In genomic region chr9:136009516-136009915, GRCh38 we compare ENCODE assay signal across 24 cellular contexts. TPM values are rescaled to one million over a fixed set of nuclear protein-coding genes. Genes with fewer than 3 reads are reported as not detected.
A peak's percentile ranks its signal among the peaks of the same experiment; 100 is the strongest.
DNase-seq lines count a peak whose midpoint lies in the region; ATAC-seq and TF ChIP-seq lines count a peak whose summit lies in the region.
"Had no signal": no experiment of that assay in that cellular context is flagged by ENCODE, and none has a peak within 500 bp of the region (broad histone marks: within the 10 kb centered on the region; RNA-seq: fewer than 3 reads in every experiment).

No MANE protein-coding gene starts in this region.

- peak overlapping the region in 3 of 4 donors; percentile 64 to 80 (median 66) for H3K27ac ChIP-seq in esophagus muscularis mucosa (replicated peaks in 1 of 4)
- peak overlapping the region; percentile 39 for H3K27ac ChIP-seq in muscle layer of duodenum (ENCODE audit: low read length)
- peak overlapping the region; percentile 20 to 29 for H3K27ac ChIP-seq in uterus
- H3K27ac ChIP-seq: SK-N-MC had no signal

- H3K36me3 ChIP-seq in esophagus muscularis mucosa (peaks cover 24 to 64% (median 58%) of the 10 kb centered on the region in 4 donors), muscle layer of duodenum (ENCODE audit: control insufficient read depth in 1 of 2, insufficient read depth in 2 of 2, low read length in 2 of 2) (peaks cover 2 to 34% of the 10 kb centered on the region in 2 donors), uterus (no peaks in the 10 kb centered on the region)

- ATAC-seq in left cardiac atrium = no peak
- no peak for ATAC-seq in GM18858 (IDR thresholded peaks at IDR 0.05; ENCODE audit: unreplicated experiment)
- ATAC-seq: activated CD8-positive, alpha-beta T cell treated with anti-CD3 and anti-CD28 coated beads for 36 hours; left colon; T-helper 17 cell had no signal

- no peaks in the 10 kb centered on the region for H3K9me3 ChIP-seq in esophagus muscularis mucosa
- no peaks in the 10 kb centered on the region for H3K9me3 ChIP-seq in muscle layer of duodenum (ENCODE audit: control insufficient read depth in 1 of 2, low read length in 2 of 2)
- no peaks in the 10 kb centered on the region for H3K9me3 ChIP-seq in uterus
- H3K9me3 ChIP-seq: esophagus squamous epithelium had no signal

- TF ChIP-seq CTCF in esophagus muscularis mucosa (IDR thresholded peaks at IDR 0.05) = no peak
- TF ChIP-seq CTCF in uterus (IDR thresholded peaks at IDR 0.05) = no peak

- no peak for TF ChIP-seq EP300 in esophagus muscularis mucosa (IDR thresholded peaks at IDR 0.05)

- peaks cover 20 to 91% (median 72%) of the 10 kb centered on the region in 4 donors for H3K4me1 ChIP-seq in esophagus muscularis mucosa
- H3K4me1 ChIP-seq in muscle layer of duodenum (ENCODE audit: control insufficient read depth in 1 of 2, insufficient read depth in 2 of 2, low read length in 2 of 2) = peaks cover 0 to 30% of the 10 kb centered on the region in 2 donors
- no peaks in the 10 kb centered on the region for H3K4me1 ChIP-seq in uterus

- intact Hi-C loops in left cardiac atrium (cut with DNase I) = no loop called here
- intact Hi-C loops in cardiac septum (cut with DNase I) = no loop called here
- intact Hi-C loops in esophagus muscularis mucosa (cut with DNase I) = no loop called here
- intact Hi-C loops in uterus (cut with DNase I; ENCODE audit: low total_unique reads) = no loop called here

- no peak overlapping the region for H3K4me3 ChIP-seq in esophagus muscularis mucosa
- H3K4me3 ChIP-seq in muscle layer of duodenum (ENCODE audit: low read depth in 1 of 2, low read length in 2 of 2) = no peak overlapping the region
- no peak overlapping the region for H3K4me3 ChIP-seq in uterus
- H3K4me3 ChIP-seq: esophagus squamous epithelium, SK-N-MC had no signal

- TF ChIP-seq POLR2A in esophagus muscularis mucosa (IDR thresholded peaks at IDR 0.05; ENCODE audit: low read depth) (no peak), uterus (IDR thresholded peaks at IDR 0.05) (no peak)

- WGBS in esophagus muscularis mucosa = 86% methylated on average over 14 of the region's 16 CpGs

- H3K27me3 ChIP-seq in esophagus muscularis mucosa (no peaks in the 10 kb centered on the region), muscle layer of duodenum (ENCODE audit: low read depth, low read length) (no peaks in the 10 kb centered on the region), uterus (no peaks in the 10 kb centered on the region)
- H3K27me3 ChIP-seq: esophagus squamous epithelium had no signal

- DNase-seq in left cardiac atrium (peak; percentile 14), cardiac septum (ENCODE audit: low spot score) (no peak), esophagus muscularis mucosa (ENCODE audit: extremely low spot score) (no peak), uterus (no peak), HK-2 (ENCODE audit: unreplicated experiment) (no peak)
- DNase-seq in stimulated activated CD4-positive, alpha-beta T cell treated with anti-CD3 and anti-CD28 coated beads, Interleukin-12 subunit alpha, Interleukin-12 subunit beta, amount 100 ng/mL, for 4 hours = no peak
- DNase-seq: 8988T; activated CD8-positive, alpha-beta T cell treated with anti-CD3 and anti-CD28 coated beads for 36 hours; activated T-cell treated with anti-CD3 and anti-CD28 coated beads for 4 hours; anterior cingulate cortex; DMS153; esophagus squamous epithelium; foreskin melanocyte; left colon; midbrain; natural killer cell; NCI-H2029; NCI-H226; RPMI8226; stimulated activated CD4-positive, alpha-beta T cell treated with anti-CD3 and anti-CD28 coated beads, Interleukin-4, amount 100 ng/mL, for 1 hour; T-helper 17 cell had no signal

RNA-seq across cellular contexts. Expression of gene UBAC1, which starts 48.3 kb away (rescaled TPM):
- total RNA-seq in left cardiac atrium (10 to 100 TPM; 64.9 to 65.7 TPM), cardiac septum (90.3 TPM), esophagus muscularis mucosa (10 to 100 TPM; 61.6 to 77.2 (median 67.3) TPM), uterus (10 to 100 TPM; 25.1 to 46.1 (median 35.8) TPM)
